2 cellular contexts compared by ENCODE assay signal in the genomic region with DNA sequence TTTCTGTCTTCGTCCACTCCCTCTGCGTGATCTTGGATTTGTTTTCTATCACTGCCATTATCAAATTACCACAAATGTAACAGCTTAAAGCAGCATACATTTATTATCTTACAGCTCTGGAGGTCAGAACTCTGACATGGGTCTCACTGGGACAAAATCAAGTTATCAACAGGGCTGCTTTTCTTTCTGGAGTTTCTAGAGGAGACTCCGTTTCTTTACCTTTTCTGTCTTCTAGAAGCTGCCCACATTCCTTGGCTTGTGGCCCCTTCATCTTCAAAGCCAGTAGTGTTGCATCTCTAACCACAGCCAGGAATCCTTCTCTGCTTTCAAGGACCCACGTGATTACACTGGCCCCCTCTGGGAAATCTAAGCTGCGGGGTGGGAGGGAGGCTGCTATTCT.
TF ChIP-seq lines count a peak whose summit lies in the region.

No MANE protein-coding gene starts in this region.

TF ChIP-seq in HEK293, 187 proteins besides CTCF, POLR2A, EP300 and RAD21:
- TF ChIP-seq ZNF660 (tag by site-specific recombination; IDR thresholded peaks at IDR 0.05), result no peak
- TF ChIP-seq, protein P1, sequence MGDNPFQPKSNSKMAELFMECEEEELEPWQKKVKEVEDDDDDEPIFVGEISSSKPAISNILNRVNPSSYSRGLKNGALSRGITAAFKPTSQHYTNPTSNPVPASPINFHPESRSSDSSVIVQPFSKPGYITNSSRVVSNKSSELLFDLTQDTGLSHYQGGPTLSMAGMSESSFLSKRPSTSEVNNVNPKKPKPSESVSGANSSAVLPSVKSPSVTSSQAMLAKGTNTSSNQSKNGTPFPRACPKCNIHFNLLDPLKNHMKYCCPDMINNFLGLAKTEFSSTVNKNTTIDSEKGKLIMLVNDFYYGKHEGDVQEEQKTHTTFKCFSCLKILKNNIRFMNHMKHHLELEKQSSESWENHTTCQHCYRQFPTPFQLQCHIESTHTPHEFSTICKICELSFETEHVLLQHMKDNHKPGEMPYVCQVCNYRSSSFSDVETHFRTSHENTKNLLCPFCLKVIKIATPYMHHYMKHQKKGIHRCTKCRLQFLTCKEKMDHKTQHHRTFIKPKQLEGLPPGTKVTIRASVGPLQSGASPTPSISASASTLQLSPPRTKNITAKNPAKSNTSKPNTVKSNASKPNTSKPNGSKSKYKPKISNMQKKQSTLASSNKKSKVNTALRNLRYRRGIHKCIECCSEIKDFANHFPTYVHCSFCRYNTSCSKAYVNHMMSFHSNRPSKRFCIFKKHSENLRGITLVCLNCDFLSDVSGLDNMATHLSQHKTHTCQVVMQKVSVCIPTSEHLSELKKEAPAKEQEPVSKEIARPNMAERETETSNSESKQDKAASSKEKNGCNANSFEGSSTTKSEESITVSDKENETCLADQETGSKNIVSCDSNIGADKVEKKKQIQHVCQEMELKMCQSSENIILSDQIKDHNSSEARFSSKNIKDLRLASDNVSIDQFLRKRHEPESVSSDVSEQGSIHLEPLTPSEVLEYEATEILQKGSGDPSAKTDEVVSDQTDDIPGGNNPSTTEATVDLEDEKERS (tag by site-specific recombination; IDR thresholded peaks at IDR 0.05), result peak; percentile 56; the same call in 1 of the 2 replicates
- TF ChIP-seq ZNF155 (tag by site-specific recombination; IDR thresholded peaks at IDR 0.05), result no peak
TF ChIP-seq in HEK293: peak in this region for 1.

TF ChIP-seq in GM12878, 131 proteins besides CTCF, POLR2A, EP300 and RAD21:
- no peak for TF ChIP-seq NR2F1 (conservative IDR thresholded peaks at IDR 0.05)
- no peak for TF ChIP-seq SREBF1 (IDR thresholded peaks at IDR 0.05; ENCODE audit: low read length)
- no peak for TF ChIP-seq EED (IDR thresholded peaks at IDR 0.05; ENCODE audit: low read depth)
- TF ChIP-seq PAX8 (IDR thresholded peaks at IDR 0.05), result no peak
- TF ChIP-seq, protein P2, sequence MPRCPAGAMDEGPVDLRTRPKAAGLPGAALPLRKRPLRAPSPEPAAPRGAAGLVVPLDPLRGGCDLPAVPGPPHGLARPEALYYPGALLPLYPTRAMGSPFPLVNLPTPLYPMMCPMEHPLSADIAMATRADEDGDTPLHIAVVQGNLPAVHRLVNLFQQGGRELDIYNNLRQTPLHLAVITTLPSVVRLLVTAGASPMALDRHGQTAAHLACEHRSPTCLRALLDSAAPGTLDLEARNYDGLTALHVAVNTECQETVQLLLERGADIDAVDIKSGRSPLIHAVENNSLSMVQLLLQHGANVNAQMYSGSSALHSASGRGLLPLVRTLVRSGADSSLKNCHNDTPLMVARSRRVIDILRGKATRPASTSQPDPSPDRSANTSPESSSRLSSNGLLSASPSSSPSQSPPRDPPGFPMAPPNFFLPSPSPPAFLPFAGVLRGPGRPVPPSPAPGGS (IDR thresholded peaks at IDR 0.05; ENCODE audit: borderline replicate concordance, insufficient read depth, low read depth, low read length, poor library complexity, severe bottlenecking), result no peak
- TF ChIP-seq, protein P3, sequence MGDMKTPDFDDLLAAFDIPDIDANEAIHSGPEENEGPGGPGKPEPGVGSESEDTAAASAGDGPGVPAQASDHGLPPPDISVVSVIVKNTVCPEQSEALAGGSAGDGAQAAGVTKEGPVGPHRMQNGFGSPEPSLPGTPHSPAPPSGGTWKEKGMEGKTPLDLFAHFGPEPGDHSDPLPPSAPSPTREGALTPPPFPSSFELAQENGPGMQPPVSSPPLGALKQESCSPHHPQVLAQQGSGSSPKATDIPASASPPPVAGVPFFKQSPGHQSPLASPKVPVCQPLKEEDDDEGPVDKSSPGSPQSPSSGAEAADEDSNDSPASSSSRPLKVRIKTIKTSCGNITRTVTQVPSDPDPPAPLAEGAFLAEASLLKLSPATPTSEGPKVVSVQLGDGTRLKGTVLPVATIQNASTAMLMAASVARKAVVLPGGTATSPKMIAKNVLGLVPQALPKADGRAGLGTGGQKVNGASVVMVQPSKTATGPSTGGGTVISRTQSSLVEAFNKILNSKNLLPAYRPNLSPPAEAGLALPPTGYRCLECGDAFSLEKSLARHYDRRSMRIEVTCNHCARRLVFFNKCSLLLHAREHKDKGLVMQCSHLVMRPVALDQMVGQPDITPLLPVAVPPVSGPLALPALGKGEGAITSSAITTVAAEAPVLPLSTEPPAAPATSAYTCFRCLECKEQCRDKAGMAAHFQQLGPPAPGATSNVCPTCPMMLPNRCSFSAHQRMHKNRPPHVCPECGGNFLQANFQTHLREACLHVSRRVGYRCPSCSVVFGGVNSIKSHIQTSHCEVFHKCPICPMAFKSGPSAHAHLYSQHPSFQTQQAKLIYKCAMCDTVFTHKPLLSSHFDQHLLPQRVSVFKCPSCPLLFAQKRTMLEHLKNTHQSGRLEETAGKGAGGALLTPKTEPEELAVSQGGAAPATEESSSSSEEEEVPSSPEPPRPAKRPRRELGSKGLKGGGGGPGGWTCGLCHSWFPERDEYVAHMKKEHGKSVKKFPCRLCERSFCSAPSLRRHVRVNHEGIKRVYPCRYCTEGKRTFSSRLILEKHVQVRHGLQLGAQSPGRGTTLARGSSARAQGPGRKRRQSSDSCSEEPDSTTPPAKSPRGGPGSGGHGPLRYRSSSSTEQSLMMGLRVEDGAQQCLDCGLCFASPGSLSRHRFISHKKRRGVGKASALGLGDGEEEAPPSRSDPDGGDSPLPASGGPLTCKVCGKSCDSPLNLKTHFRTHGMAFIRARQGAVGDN (IDR thresholded peaks at IDR 0.05), result no peak
- no peak for TF ChIP-seq SIX5 (IDR thresholded peaks at IDR 0.05; ENCODE audit: low read depth, low read length, severe bottlenecking)
- no peak for TF ChIP-seq ZNF274 (IDR thresholded peaks at IDR 0.05; ENCODE audit: insufficient read depth, insufficient read length)
- TF ChIP-seq, protein P4, sequence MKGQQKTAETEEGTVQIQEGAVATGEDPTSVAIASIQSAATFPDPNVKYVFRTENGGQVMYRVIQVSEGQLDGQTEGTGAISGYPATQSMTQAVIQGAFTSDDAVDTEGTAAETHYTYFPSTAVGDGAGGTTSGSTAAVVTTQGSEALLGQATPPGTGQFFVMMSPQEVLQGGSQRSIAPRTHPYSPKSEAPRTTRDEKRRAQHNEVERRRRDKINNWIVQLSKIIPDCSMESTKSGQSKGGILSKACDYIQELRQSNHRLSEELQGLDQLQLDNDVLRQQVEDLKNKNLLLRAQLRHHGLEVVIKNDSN (IDR thresholded peaks at IDR 0.05; ENCODE audit: borderline replicate concordance, extremely low read length, insufficient read depth, low read depth, low read length), result no peak
- no peak for TF ChIP-seq NR2C1 (IDR thresholded peaks at IDR 0.05)
- no peak for TF ChIP-seq HDAC6 (IDR thresholded peaks at IDR 0.05; ENCODE audit: unreplicated experiment)
- no peak for TF ChIP-seq MEF2A (IDR thresholded peaks at IDR 0.05; ENCODE audit: insufficient read depth, low read depth, low read length)
- no peak for TF ChIP-seq IKZF1 (conservative IDR thresholded peaks at IDR 0.05)
- TF ChIP-seq SIN3A (IDR thresholded peaks at IDR 0.05; ENCODE audit: low read depth, low read length), result no peak
- TF ChIP-seq, protein P5, sequence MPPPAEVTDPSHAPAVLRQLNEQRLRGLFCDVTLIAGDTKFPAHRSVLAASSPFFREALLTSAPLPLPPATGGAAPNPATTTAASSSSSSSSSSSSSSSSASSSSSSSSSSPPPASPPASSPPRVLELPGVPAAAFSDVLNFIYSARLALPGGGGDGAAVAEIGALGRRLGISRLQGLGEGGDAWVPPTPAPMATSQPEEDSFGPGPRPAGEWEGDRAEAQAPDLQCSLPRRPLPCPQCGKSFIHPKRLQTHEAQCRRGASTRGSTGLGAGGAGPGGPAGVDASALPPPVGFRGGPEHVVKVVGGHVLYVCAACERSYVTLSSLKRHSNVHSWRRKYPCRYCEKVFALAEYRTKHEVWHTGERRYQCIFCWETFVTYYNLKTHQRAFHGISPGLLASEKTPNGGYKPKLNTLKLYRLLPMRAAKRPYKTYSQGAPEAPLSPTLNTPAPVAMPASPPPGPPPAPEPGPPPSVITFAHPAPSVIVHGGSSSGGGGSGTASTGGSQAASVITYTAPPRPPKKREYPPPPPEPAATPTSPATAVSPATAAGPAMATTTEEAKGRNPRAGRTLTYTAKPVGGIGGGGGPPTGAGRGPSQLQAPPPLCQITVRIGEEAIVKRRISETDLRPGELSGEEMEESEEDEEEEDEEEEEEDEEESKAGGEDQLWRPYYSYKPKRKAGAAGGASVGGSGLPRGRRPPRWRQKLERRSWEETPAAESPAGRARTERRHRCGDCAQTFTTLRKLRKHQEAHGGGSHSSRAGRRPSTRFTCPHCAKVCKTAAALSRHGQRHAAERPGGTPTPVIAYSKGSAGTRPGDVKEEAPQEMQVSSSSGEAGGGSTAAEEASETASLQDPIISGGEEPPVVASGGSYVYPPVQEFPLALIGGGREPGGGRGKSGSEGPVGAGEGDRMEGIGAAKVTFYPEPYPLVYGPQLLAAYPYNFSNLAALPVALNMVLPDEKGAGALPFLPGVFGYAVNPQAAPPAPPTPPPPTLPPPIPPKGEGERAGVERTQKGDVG (CRISPR knock-in tag; IDR thresholded peaks at IDR 0.05), result no peak
- no peak for TF ChIP-seq CREB1 (IDR thresholded peaks at IDR 0.05; ENCODE audit: low read depth)
- no peak for TF ChIP-seq NFYA (IDR thresholded peaks at IDR 0.05; ENCODE audit: borderline replicate concordance, low read depth, low read length)
- TF ChIP-seq TCF12 (IDR thresholded peaks at IDR 0.05; ENCODE audit: low read depth, low read length), result no peak
- TF ChIP-seq, protein P6, sequence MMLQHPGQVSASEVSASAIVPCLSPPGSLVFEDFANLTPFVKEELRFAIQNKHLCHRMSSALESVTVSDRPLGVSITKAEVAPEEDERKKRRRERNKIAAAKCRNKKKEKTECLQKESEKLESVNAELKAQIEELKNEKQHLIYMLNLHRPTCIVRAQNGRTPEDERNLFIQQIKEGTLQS (IDR thresholded peaks at IDR 0.05; ENCODE audit: borderline replicate concordance, extremely low read depth, low read depth, low read length), result no peak
